17 cellular contexts compared by ENCODE assay signal in genomic region chr10:130808686-130809085, GRCh38.
A peak's percentile ranks its signal among the peaks of the same experiment; 100 is the strongest.
DNase-seq lines count a peak whose midpoint lies in the region; ATAC-seq and TF ChIP-seq lines count a peak whose summit lies in the region.
"Had no signal": no experiment of that assay in that cellular context is flagged by ENCODE, and none has a peak within 500 bp of the region (broad histone marks: within the 10 kb centered on the region; RNA-seq: fewer than 3 reads in every experiment).

No MANE protein-coding gene starts in this region.

- no peaks in the 10 kb centered on the region for H3K4me1 Mint-ChIP-seq in type B pancreatic cell (ENCODE audit: unreplicated experiment)
- H3K4me1 Mint-ChIP-seq: B cell; CD4-positive, CD25-positive, alpha-beta regulatory T cell; CD8-positive, alpha-beta memory T cell had no signal

- H3K9me3 Mint-ChIP-seq in type B pancreatic cell = no peaks in the 10 kb centered on the region

- ATAC-seq in GM18519 (IDR thresholded peaks at IDR 0.05; ENCODE audit: low FRiP score, unreplicated experiment) = no peak
- ATAC-seq: GM12878 had no signal

- no peak overlapping the region for H3K27ac Mint-ChIP-seq in type B pancreatic cell
- H3K27ac Mint-ChIP-seq: B cell; CD4-positive, CD25-positive, alpha-beta regulatory T cell; CD8-positive, alpha-beta memory T cell; HFFc6 had no signal

- peak; percentile 28 for DNase-seq in activated CD8-positive, alpha-beta memory T cell treated with anti-CD3 and anti-CD28 coated beads for 24 hours
- DNase-seq in activated CD8-positive, alpha-beta memory T cell treated with anti-CD3 and anti-CD28 coated beads, Interleukin-2, amount 50 U/mL, for 48 hours = no peak
- peak; percentile 57 for DNase-seq in mesenteric fat pad (ENCODE audit: low spot score)
- DNase-seq in type B pancreatic cell (ENCODE audit: extremely low spot score, unreplicated experiment) = peak; percentile 37
- no peak for DNase-seq in NCI-H187 (lab: John Stamatoyannopoulos, UW)
- DNase-seq in NCI-H1436 (lab: John Stamatoyannopoulos, UW) = no peak
- DNase-seq: CD4-positive, CD25-positive, alpha-beta regulatory T cell; CD8-positive, alpha-beta memory T cell; DMS 273 treated with DMSO at 0.1 percent for 48 hours; DMS79; EL; GDM1; GOT3; HFFc6 had no signal

- H3K27me3 Mint-ChIP-seq in type B pancreatic cell = peaks cover 6% of the 10 kb centered on the region
- H3K27me3 Mint-ChIP-seq: B cell; CD4-positive, CD25-positive, alpha-beta regulatory T cell had no signal

- no peak for TF ChIP-seq CTCF in type B pancreatic cell (conservative IDR thresholded peaks at IDR 0.05)

- no peak overlapping the region for H3K4me3 Mint-ChIP-seq in type B pancreatic cell
- H3K4me3 Mint-ChIP-seq: B cell; CD4-positive, CD25-positive, alpha-beta regulatory T cell; CD8-positive, alpha-beta memory T cell; HFFc6 had no signal

- no peaks in the 10 kb centered on the region for H3K36me3 Mint-ChIP-seq in type B pancreatic cell
- H3K36me3 Mint-ChIP-seq: CD4-positive, CD25-positive, alpha-beta regulatory T cell; CD8-positive, alpha-beta memory T cell had no signal

Comparison
In these comparisons a context has a peak if more than half of its experiments do, and no peak if none do; other contexts are left out.
1. DNase-seq: peak in activated CD8-positive, alpha-beta memory T cell treated with anti-CD3 and anti-CD28 coated beads for 24 hours (single experiment), mesenteric fat pad (single experiment) and type B pancreatic cell (single experiment); none in activated CD8-positive, alpha-beta memory T cell treated with anti-CD3 and anti-CD28 coated beads, Interleukin-2, amount 50 U/mL, for 48 hours (single experiment), NCI-H187 (0 of 2) and NCI-H1436 (single experiment).